ENCODE assay signal across 11 cellular contexts in the genomic region with DNA sequence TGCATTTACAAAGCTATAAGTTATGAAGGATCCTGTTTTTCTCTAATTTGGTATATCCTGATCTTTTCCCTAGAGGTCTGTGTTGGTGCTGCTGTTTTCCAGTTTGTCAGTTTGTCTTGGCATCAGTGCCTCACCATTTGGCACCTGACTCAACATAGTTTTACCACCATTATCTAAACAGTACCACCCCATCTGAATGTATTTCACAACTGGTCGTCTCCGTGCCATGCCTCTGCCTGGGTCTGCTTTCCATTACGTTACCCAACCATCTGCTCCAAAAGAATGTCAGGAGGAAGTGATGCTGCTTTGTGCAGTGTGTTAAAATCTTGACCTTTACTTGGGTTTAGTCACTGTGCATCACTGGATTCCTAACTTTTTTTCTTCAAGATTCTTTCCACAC.
DNase-seq lines count a peak whose midpoint lies in the region; ATAC-seq and TF ChIP-seq lines count a peak whose summit lies in the region.
"Had no signal": no experiment of that assay in that cellular context is flagged by ENCODE, and none has a peak within 500 bp of the region (broad histone marks: within the 10 kb centered on the region; RNA-seq: fewer than 3 reads in every experiment).

No MANE protein-coding gene starts in this region.

- WGBS in ovary, 3 donors: 38 to 59% (median 57%) methylated on average over 3 of the region's 3 CpGs

- TF ChIP-seq CTCF in foreskin fibroblast (IDR thresholded peaks at IDR 0.05; ENCODE audit: low read depth, low read length) (no peak), ovary (IDR thresholded peaks at IDR 0.05) (no peak)

- no peak for TF ChIP-seq POLR2A in ovary (IDR thresholded peaks at IDR 0.05)

- TF ChIP-seq EP300 in ovary (IDR thresholded peaks at IDR 0.05): no peak

- H3K9me3 ChIP-seq in ovary: no peaks in the 10 kb centered on the region

- no peak overlapping the region for H3K27ac ChIP-seq in ovary
- H3K27ac ChIP-seq: SK-N-MC had no signal

- intact Hi-C loops in ovary (cut with DNase I): no loop called here

- no peaks in the 10 kb centered on the region for H3K36me3 ChIP-seq in ovary

- no peaks in the 10 kb centered on the region for H3K27me3 ChIP-seq in ovary

- DNase-seq in GM04504 (ENCODE audit: low read depth) (peak; percentile 91), foreskin fibroblast (peak; percentile 99), skeletal muscle cell (ENCODE audit: low read depth) (peak; percentile 96), midbrain (lab: John Stamatoyannopoulos, UW) (no peak), ovary (no peak)
- DNase-seq: activated CD8-positive, alpha-beta memory T cell treated with anti-CD3 and anti-CD28 coated beads, Interleukin-2, amount 50 U/mL, for 48 hours; cortex of kidney had no signal

- H3K4me1 ChIP-seq in ovary (ENCODE audit: insufficient read depth): no peaks in the 10 kb centered on the region

- ATAC-seq in SK-N-SH treated with all-trans-retinoic acid at 6 μM for 48 hours (peak; percentile 90), HG03442 (IDR thresholded peaks at IDR 0.05; ENCODE audit: unreplicated experiment) (no peak), GM21786 (IDR thresholded peaks at IDR 0.05; ENCODE audit: unreplicated experiment) (no peak)

- H3K4me3 ChIP-seq in foreskin fibroblast (ENCODE audit: low read depth in 1 of 2, low read length in 2 of 2) (no peak overlapping the region), skeletal muscle cell (ENCODE audit: low read depth, low read length) (no peak overlapping the region), ovary (no peak overlapping the region)
- H3K4me3 ChIP-seq: SK-N-MC had no signal

TF ChIP-seq in SK-N-SH treated with all-trans-retinoic acid at 6 μM for 48 hours, 23 proteins besides CTCF, POLR2A, EP300 and RAD21:
- TF ChIP-seq, protein P1, sequence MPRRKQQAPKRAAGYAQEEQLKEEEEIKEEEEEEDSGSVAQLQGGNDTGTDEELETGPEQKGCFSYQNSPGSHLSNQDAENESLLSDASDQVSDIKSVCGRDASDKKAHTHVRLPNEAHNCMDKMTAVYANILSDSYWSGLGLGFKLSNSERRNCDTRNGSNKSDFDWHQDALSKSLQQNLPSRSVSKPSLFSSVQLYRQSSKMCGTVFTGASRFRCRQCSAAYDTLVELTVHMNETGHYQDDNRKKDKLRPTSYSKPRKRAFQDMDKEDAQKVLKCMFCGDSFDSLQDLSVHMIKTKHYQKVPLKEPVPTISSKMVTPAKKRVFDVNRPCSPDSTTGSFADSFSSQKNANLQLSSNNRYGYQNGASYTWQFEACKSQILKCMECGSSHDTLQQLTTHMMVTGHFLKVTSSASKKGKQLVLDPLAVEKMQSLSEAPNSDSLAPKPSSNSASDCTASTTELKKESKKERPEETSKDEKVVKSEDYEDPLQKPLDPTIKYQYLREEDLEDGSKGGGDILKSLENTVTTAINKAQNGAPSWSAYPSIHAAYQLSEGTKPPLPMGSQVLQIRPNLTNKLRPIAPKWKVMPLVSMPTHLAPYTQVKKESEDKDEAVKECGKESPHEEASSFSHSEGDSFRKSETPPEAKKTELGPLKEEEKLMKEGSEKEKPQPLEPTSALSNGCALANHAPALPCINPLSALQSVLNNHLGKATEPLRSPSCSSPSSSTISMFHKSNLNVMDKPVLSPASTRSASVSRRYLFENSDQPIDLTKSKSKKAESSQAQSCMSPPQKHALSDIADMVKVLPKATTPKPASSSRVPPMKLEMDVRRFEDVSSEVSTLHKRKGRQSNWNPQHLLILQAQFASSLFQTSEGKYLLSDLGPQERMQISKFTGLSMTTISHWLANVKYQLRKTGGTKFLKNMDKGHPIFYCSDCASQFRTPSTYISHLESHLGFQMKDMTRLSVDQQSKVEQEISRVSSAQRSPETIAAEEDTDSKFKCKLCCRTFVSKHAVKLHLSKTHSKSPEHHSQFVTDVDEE (CRISPR knock-in tag; IDR thresholded peaks at IDR 0.05): no peak
- TF ChIP-seq ARNTL (CRISPR knock-in tag; IDR thresholded peaks at IDR 0.05; ENCODE audit: borderline replicate concordance, low read depth): no peak
- peak; percentile 75; the same call in 1 of the 2 replicates for TF ChIP-seq ISL1 (CRISPR knock-in tag; IDR thresholded peaks at IDR 0.05)
- no peak for TF ChIP-seq ZNF70 (CRISPR knock-in tag; IDR thresholded peaks at IDR 0.05)
TF ChIP-seq in SK-N-SH treated with all-trans-retinoic acid at 6 μM for 48 hours: peak in this region for 1.

Comparison
In these comparisons a context has a peak if more than half of its experiments do, and no peak if none do; other contexts are left out.
1. DNase-seq: peak in GM04504 (single experiment), foreskin fibroblast (2 of 2) and skeletal muscle cell (single experiment); none in midbrain (single experiment) and ovary (0 of 5).